10 cellular contexts compared by ENCODE assay signal in the genomic region with DNA sequence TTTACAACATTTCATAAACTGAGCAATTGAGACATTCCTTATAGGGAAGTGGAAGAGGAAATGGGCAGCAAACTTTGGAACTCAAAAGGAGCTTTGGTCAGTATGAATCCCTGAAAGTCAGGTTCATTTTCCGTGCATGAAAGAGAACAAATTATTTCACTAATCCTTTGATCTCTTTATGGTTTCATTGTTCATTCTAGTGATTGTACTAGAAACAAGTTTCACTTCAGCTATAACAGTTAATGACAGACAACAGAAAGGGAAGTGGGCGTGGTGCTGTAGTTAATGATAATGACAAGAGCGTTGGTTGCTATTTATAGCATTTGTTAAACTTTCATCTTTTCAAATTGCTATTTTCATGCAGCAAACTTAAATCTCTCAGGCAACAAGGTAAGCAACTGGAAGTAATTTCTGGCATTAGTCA.
DNase-seq lines count a peak whose midpoint lies in the region; ATAC-seq and TF ChIP-seq lines count a peak whose summit lies in the region.
"Had no signal": no experiment of that assay in that cellular context is flagged by ENCODE, and none has a peak within 500 bp of the region (broad histone marks: within the 10 kb centered on the region; RNA-seq: fewer than 3 reads in every experiment).

No MANE protein-coding gene starts in this region.

- peaks cover 12% of the 10 kb centered on the region for H3K4me1 Mint-ChIP-seq in memory B cell
- peaks cover 18% of the 10 kb centered on the region for H3K4me1 Mint-ChIP-seq in Calu3 (ENCODE audit: low read depth, unreplicated experiment)

- H3K27ac Mint-ChIP-seq in memory B cell = no peak overlapping the region
- H3K27ac Mint-ChIP-seq in Calu3 (ENCODE audit: unreplicated experiment) = no peak overlapping the region

- no peak for TF ChIP-seq CTCF in Calu3 (IDR thresholded peaks at IDR 0.05; ENCODE audit: unreplicated experiment)

- H3K36me3 Mint-ChIP-seq in memory B cell (no peaks in the 10 kb centered on the region), Calu3 (ENCODE audit: insufficient read depth, unreplicated experiment) (peaks cover 23% of the 10 kb centered on the region)

- DNase-seq in MV-4-11 (lab: John Stamatoyannopoulos, UW) (peak; percentile 93), memory B cell (ENCODE audit: low spot score in 2 of 2) (peak in 1 of 2 donors; percentile 15), cortex of kidney (lab: John Stamatoyannopoulos, UW) (no peak), Calu3 (no peak)
- no peak for DNase-seq in stimulated activated CD4-positive, alpha-beta T cell treated with anti-CD3 and anti-CD28 coated beads, Interleukin-15, amount 100 ng/mL, for 24 hours
- no peak for DNase-seq in stimulated activated CD4-positive, alpha-beta T cell treated with anti-CD3 and anti-CD28 coated beads, Interleukin-4, amount 100 ng/mL, for 1 hour
- DNase-seq: NCI-H82, tibial artery had no signal

- H3K9me3 Mint-ChIP-seq in memory B cell (no peaks in the 10 kb centered on the region), Calu3 (ENCODE audit: low read depth, unreplicated experiment) (no peaks in the 10 kb centered on the region)

- intact Hi-C loops in Calu3 (cut with micrococcal nuclease; ENCODE audit: unreplicated experiment) = no loop called here

- BruUV-seq in Calu3 (replicated peaks; lab: Mats Ljungman, UMichigan) = no TSS peak

- ATAC-seq in GM19035 (IDR thresholded peaks at IDR 0.05; ENCODE audit: unreplicated experiment) = peak; percentile 91
- peak; percentile 90 for ATAC-seq in HG02763 (IDR thresholded peaks at IDR 0.05; ENCODE audit: unreplicated experiment)
- peak; percentile 97 for ATAC-seq in memory B cell (ENCODE audit: low read depth)

- CTCF ChIA-PET in Calu3 (lab: Charles Lee) = interaction anchor here (0.9 to 2.4 kb wide), 3 partner anchors 9 to 82 kb away, joined by 3 to 9 read pairs (median 3); no protein-coding TSS in a partner anchor

- H3K4me3 Mint-ChIP-seq in memory B cell (peak overlapping the region; percentile 1), Calu3 (ENCODE audit: low read depth, unreplicated experiment) (no peak overlapping the region)

- no peaks in the 10 kb centered on the region for H3K27me3 Mint-ChIP-seq in memory B cell
- H3K27me3 Mint-ChIP-seq in Calu3 (ENCODE audit: unreplicated experiment) = no peaks in the 10 kb centered on the region
